In the genomic region with DNA sequence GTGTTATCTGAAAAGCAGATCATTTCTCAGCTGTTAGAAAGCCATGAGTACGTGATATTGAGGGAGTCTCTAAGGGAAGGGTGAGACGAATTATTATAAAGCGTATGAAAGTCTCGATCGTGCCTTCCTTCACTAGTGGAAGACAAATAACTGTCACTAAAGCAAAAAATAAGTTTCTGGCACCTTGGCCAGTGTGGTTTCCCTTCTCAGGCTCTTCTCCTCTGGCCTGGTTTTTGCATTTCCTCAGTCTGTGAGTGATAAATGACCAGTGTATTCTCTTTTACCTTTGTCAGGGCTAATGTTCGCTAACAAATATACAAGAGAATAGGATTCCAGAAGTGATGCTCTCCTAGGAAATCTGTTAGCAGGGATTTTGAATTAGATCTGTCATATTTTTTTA, we compare ENCODE assay signal across 13 cellular contexts.
"Had no signal": no experiment of that assay in that cellular context is flagged by ENCODE, and none has a peak within 500 bp of the region (broad histone marks: within the 10 kb centered on the region; RNA-seq: fewer than 3 reads in every experiment).

No MANE protein-coding gene starts in this region.

- H3K27me3 ChIP-seq: body of pancreas, thyroid gland, vagina had no signal

- H3K27ac ChIP-seq: body of pancreas, coronary artery, epithelial cell of prostate, thyroid gland, vagina had no signal

- H3K36me3 ChIP-seq: thyroid gland, vagina had no signal

- H3K9me3 ChIP-seq: body of pancreas, thyroid gland, vagina had no signal

- DNase-seq: activated effector memory CD4-positive, alpha-beta T cell treated with Interleukin-2 at 50 U/mL for 16 hours; amniotic stem cell; body of pancreas; central memory CD4-positive, alpha-beta T cell; effector CD8-positive, alpha-beta T cell; hippocampal formation; kidney glomerular epithelial cell; stimulated activated CD4-positive, alpha-beta T cell treated with anti-CD3 and anti-CD28 coated beads, Interleukin-15, amount 100 ng/mL, for 24 hours; stimulated activated CD4-positive, alpha-beta T cell treated with anti-CD3 and anti-CD28 coated beads, Interleukin-4, amount 100 ng/mL, for 24 hours; thyroid gland had no signal

- ATAC-seq: body of pancreas had no signal

- H3K4me1 ChIP-seq: vagina had no signal

- H3K4me3 ChIP-seq: body of pancreas, coronary artery, thyroid gland, vagina had no signal
